8 cellular contexts compared by ENCODE assay signal in genomic region chr6:3068329-3069223, GRCh38. TPM values are rescaled to one million over a fixed set of nuclear protein-coding genes. Genes with fewer than 3 reads are reported as not detected.
DNase-seq lines count a peak whose midpoint lies in the region; ATAC-seq, FAIRE-seq and TF ChIP-seq lines count a peak whose summit lies in the region.

RIPK1 (plus strand) TSS chr6:3068494; CDS start chr6:3076824, 8,330 bp downstream.

- DNase-seq in GM12891 (ENCODE audit: insufficient read length, low spot score): peak; percentile 93
- peak; percentile 90 for DNase-seq in NCI-H1105 treated with DMSO at 0.1 percent for 48 hours (lab: John Stamatoyannopoulos, UW)
- peak; percentile 83 for DNase-seq in amniotic epithelial cell (ENCODE audit: low read depth)
- peak; percentile 96 for DNase-seq in left cardiac atrium
- DNase-seq in psoas muscle: peak; percentile 96 to 97
- peak; percentile 95 for DNase-seq in urothelium cell line (ENCODE audit: low spot score)

- FAIRE-seq in GM12891 (lab: Jason Lieb, UNC) (peak; percentile 67), urothelium cell line (lab: Jason Lieb, UNC) (no peak)

- H3K36me3 ChIP-seq in psoas muscle (ENCODE audit: insufficient read depth in 1 of 2, low read depth in 1 of 2): peaks cover 0 to 3% of the 10 kb centered on the region in 2 donors

- no peaks in the 10 kb centered on the region for H3K27me3 ChIP-seq in psoas muscle (ENCODE audit: insufficient read depth in 3 of 3, low read length in 2 of 3)

- TF ChIP-seq POLR2A in GM12891 (IDR thresholded peaks at IDR 0.05; ENCODE audit: low read depth, low read length): peak; percentile 88

- H3K4me3 ChIP-seq in psoas muscle: peak within 1 kb of the TSS; percentile 100

- ATAC-seq in HG02678 (IDR thresholded peaks at IDR 0.05; ENCODE audit: unreplicated experiment): peak; percentile 86
- peak; percentile 92 to 93 for ATAC-seq in left cardiac atrium
- peak; percentile 90 to 94 (median 93) for ATAC-seq in psoas muscle

- WGBS in psoas muscle, 3 donors: 0 to 1% (median 1%) methylated on average over 77 to 112 of the region's 112 CpGs

- H3K27ac ChIP-seq in psoas muscle: peak within 1 kb of the TSS; percentile 100

- H3K4me1 ChIP-seq in psoas muscle: peaks cover 38% of the 10 kb centered on the region

- intact Hi-C loops in T-helper 1 cell treated with Interleukin-12 subunit alpha and Interleukin-12 subunit beta and Interleukin-4 antibody, amounts not matched to agents 30 ng/mL and 1 ng/mL, for 36 hours (cut with micrococcal nuclease): loop anchor here (1.0 to 10.0 kb wide), 14 partner anchors 15 to 1069 kb away; partner anchors contain the start of genes BPHL, ECI2, GMDS and NQO2
- intact Hi-C loops in left cardiac atrium (cut with DNase I): loop anchor here in 1 of 2 donors (10.0 kb wide), 1 partner anchor 224 kb away; the partner anchor contains the start of gene SERPINB1
- intact Hi-C loops in psoas muscle (cut with DNase I): no loop called here

- H3K9me3 ChIP-seq in psoas muscle: no peaks in the 10 kb centered on the region

- peak; percentile 32 for TF ChIP-seq CTCF in psoas muscle (IDR thresholded peaks at IDR 0.05)

TF ChIP-seq in GM12891, 5 proteins besides CTCF, POLR2A, EP300 and RAD21:
- TF ChIP-seq POLR2AphosphoS5 (IDR thresholded peaks at IDR 0.05; ENCODE audit: low read depth, low read length) (peak; percentile 71; the same call in 1 of the 2 replicates), PAX5 (IDR thresholded peaks at IDR 0.05; ENCODE audit: insufficient read depth, low read length, severe bottlenecking) (peak; percentile 95), SPI1 (IDR thresholded peaks at IDR 0.05; ENCODE audit: low read depth, low read length) (no peak), TAF1 (IDR thresholded peaks at IDR 0.05; ENCODE audit: low read depth, low read length) (peak; percentile 62), POU2F2 (IDR thresholded peaks at IDR 0.05; ENCODE audit: low read depth, low read length) (peak; percentile 28; the same call in 1 of the 2 replicates)
TF ChIP-seq in GM12891: peak in this region for 4.

RNA-seq across cellular contexts. Expression of gene RIPK1, which starts in this region (rescaled TPM):
- 3.0 TPM for polyA plus RNA-seq in GM12891 (2012; ENCODE audit: low read depth, missing spikeins)
- total RNA-seq in T-helper 1 cell treated with Interleukin-12 subunit alpha and Interleukin-12 subunit beta and Interleukin-4 antibody, amounts not matched to agents 30 ng/mL and 1 ng/mL, for 36 hours: 35.3 and 35.8 TPM in 2 replicates
- total RNA-seq in left cardiac atrium (10 to 100 TPM; 10.6 to 13.1 TPM), psoas muscle (10 to 100 TPM in 1 of 4 donors, 1 to 10 TPM in 3; 6.2 to 10.4 (median 7.2) TPM)
- 10 to 100 TPM in 1 of 3 donors, 1 to 10 TPM in 2; 5.6 to 10.6 (median 7.1) TPM for polyA plus RNA-seq in psoas muscle

Comparison
In these comparisons a context has a peak if more than half of its experiments do, and no peak if none do; other contexts are left out.
1. Peak in every context shown above with its lines: DNase-seq, ATAC-seq, H3K4me3 ChIP-seq and H3K27ac ChIP-seq.